ENCODE assay signal across 13 cellular contexts in the genomic region with DNA sequence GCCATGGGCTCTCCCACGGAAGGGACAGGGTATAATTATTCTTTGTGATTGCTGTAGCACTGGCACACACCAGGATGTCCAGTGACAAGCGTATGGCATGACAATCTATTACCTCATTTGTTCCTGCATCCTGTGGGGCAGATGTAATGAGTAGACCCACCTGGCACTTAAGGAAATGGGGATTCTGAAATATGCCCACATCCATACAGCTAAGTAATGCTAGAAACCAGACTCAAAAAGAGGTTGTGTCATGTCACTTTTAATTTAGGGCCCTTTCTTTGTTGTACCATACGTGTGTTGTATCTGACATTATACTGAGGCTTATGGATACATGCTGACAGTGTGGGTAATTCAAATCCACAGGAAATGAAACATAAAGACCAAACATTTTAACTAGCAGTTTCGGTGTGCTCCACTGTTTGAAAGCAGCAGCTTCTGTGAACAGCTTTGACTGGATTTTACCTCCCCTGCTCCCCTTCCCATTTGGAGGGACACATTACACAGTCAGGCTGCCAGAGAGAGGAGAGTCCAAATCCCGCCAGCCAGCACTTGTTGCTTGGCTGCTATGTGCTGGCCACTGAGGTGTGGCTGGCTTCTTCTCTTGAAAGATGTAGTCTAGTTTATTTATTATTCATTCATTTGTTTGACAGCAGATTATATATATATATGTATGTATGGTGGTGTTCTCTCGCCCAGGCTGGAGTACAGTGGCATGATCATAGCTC. TPM values are rescaled to one million over a fixed set of nuclear protein-coding genes. Genes with fewer than 3 reads are reported as not detected.
DNase-seq lines count a peak whose midpoint lies in the region; ATAC-seq and TF ChIP-seq lines count a peak whose summit lies in the region.
"Had no signal": no experiment of that assay in that cellular context is flagged by ENCODE, and none has a peak within 500 bp of the region (broad histone marks: within the 10 kb centered on the region; RNA-seq: fewer than 3 reads in every experiment).

No MANE protein-coding gene starts in this region.

- H3K9me3 Mint-ChIP-seq in HFFc6, result no peaks in the 10 kb centered on the region
- H3K9me3 Mint-ChIP-seq in T-helper 1 cell treated with Interleukin-12 subunit alpha and Interleukin-12 subunit beta and Interleukin-4 antibody, amounts not matched to agents 30 μg/mL and 1 μg/mL, for 36 hours, result no peaks in the 10 kb centered on the region
- H3K9me3 Mint-ChIP-seq: nephron progenitor cell had no signal

- peaks cover 18% of the 10 kb centered on the region; the same call in 1 of the 2 replicates for H3K36me3 Mint-ChIP-seq in HFFc6 (ENCODE audit: low read depth)
- H3K36me3 Mint-ChIP-seq in T-helper 1 cell treated with Interleukin-12 subunit alpha and Interleukin-12 subunit beta and Interleukin-4 antibody, amounts not matched to agents 30 μg/mL and 1 μg/mL, for 36 hours (ENCODE audit: low read depth), result peaks cover 43% of the 10 kb centered on the region

- H3K27me3 Mint-ChIP-seq in HFFc6 (ENCODE audit: insufficient read depth), result no peaks in the 10 kb centered on the region
- no peaks in the 10 kb centered on the region for H3K27me3 Mint-ChIP-seq in T-helper 1 cell treated with Interleukin-12 subunit alpha and Interleukin-12 subunit beta and Interleukin-4 antibody, amounts not matched to agents 30 μg/mL and 1 μg/mL, for 36 hours (ENCODE audit: low read depth)

- peaks cover 97% of the 10 kb centered on the region for H3K4me1 Mint-ChIP-seq in HFFc6 (ENCODE audit: low read depth)
- peaks cover 78% of the 10 kb centered on the region for H3K4me1 Mint-ChIP-seq in T-helper 1 cell treated with Interleukin-12 subunit alpha and Interleukin-12 subunit beta and Interleukin-4 antibody, amounts not matched to agents 30 μg/mL and 1 μg/mL, for 36 hours (ENCODE audit: low read depth)

- DNase-seq in NCI-H2029 (lab: John Stamatoyannopoulos, UW) (peak; percentile 49), NCI-H2029 treated with DMSO at 0.1 percent for 48 hours (lab: John Stamatoyannopoulos, UW) (no peak), HFFc6 (no peak), medulla oblongata (ENCODE audit: extremely low spot score) (peak; percentile 37), NCI-H510A (lab: John Stamatoyannopoulos, UW) (no peak), NCI-H82 (lab: John Stamatoyannopoulos, UW) (no peak)
- DNase-seq: activated CD8-positive, alpha-beta memory T cell treated with anti-CD3 and anti-CD28 coated beads, Interleukin-2, amount 50 U/mL, for 48 hours; brain microvascular endothelial cell; NCI-H187 treated with DMSO at 0.1 percent for 48 hours; nephron progenitor cell; T1000 had no signal

- TF ChIP-seq CTCF in HFFc6 (IDR thresholded peaks at IDR 0.05), result no peak

- no peak for ATAC-seq in HG03175 (IDR thresholded peaks at IDR 0.05; ENCODE audit: unreplicated experiment)

- H3K4me3 Mint-ChIP-seq in HFFc6, result no peak overlapping the region
- H3K4me3 Mint-ChIP-seq in T-helper 1 cell treated with Interleukin-12 subunit alpha and Interleukin-12 subunit beta and Interleukin-4 antibody, amounts not matched to agents 30 μg/mL and 1 μg/mL, for 36 hours, result peak overlapping the region; percentile 55
- H3K4me3 Mint-ChIP-seq: nephron progenitor cell had no signal

- H3K27ac Mint-ChIP-seq in HFFc6, result peak overlapping the region; percentile 57
- H3K27ac Mint-ChIP-seq in T-helper 1 cell treated with Interleukin-12 subunit alpha and Interleukin-12 subunit beta and Interleukin-4 antibody, amounts not matched to agents 30 μg/mL and 1 μg/mL, for 36 hours, result peak overlapping the region; percentile 86
- H3K27ac Mint-ChIP-seq: nephron progenitor cell had no signal

RNA-seq across cellular contexts. Expression of a gene that starts 21.3 kb away (rescaled TPM):
- 10 to 100 TPM; 46.1 to 54.5 (median 51.3) TPM for total RNA-seq in HFFc6 (2021; fragmentation: NEBNext Ultra II Directional; extraction: Animal tissue kit (Norgen Biotek cat#: 25700))

Comparison
In these comparisons a context has a peak if more than half of its experiments do, and no peak if none do; other contexts are left out.
1. DNase-seq: peak in NCI-H2029 (single experiment) and medulla oblongata (single experiment); none in NCI-H2029 treated with DMSO at 0.1 percent for 48 hours (single experiment), HFFc6 (single experiment), NCI-H510A (single experiment) and NCI-H82 (single experiment).